1 cellular context compared by ENCODE assay signal in the genomic region with DNA sequence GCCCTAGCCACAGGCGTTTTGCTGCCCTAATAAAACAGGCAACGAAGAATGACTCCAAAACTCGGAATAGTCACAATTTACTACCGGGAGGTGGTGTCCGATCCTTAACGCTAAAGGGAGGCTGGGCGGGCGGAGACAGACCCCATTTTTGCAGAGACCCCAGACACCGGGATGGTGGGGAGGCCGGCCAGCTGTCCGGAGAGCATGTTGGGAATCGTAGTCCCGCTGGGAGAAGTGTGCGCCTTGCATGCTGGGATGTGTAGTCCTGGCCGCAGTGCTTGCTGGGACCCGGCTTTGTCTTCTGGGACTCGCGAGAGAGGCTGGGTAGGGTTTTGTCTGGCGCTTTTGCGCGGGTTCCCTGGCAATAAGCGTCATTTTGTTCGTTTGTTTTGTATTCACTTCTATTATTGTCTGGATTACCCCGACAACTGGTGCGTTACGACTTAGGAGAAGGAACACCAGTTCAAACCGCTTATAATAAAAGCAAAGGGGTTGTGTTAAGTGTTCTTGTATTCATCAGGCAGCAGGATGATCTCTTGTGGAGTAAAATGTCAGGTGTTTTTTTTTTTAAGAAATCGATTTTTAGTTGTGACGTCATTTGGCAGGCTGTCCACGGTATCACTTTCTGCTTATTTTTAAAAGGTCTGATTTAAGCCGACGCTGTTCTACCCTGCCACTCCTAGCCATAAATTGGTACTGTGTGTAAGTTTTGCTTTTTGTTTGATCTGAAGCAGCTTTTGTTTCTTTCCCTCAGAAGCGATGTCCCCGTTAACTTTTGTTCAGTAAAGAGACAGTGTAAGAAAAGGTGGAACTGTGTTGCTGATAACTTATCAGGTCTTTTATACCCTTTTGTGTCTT.
A peak's percentile ranks its signal among the peaks of the same experiment; 100 is the strongest.
TF ChIP-seq lines count a peak whose summit lies in the region.

No MANE protein-coding gene starts in this region.

TF ChIP-seq in HEK293, 187 proteins besides CTCF, POLR2A, EP300 and RAD21 (continued from another document and continues in another):
- TF ChIP-seq, protein P1, sequence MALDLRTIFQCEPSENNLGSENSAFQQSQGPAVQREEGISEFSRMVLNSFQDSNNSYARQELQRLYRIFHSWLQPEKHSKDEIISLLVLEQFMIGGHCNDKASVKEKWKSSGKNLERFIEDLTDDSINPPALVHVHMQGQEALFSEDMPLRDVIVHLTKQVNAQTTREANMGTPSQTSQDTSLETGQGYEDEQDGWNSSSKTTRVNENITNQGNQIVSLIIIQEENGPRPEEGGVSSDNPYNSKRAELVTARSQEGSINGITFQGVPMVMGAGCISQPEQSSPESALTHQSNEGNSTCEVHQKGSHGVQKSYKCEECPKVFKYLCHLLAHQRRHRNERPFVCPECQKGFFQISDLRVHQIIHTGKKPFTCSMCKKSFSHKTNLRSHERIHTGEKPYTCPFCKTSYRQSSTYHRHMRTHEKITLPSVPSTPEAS (tag by site-specific recombination; IDR thresholded peaks at IDR 0.05) = peak; percentile 7; the same call in 1 of the 2 replicates
- TF ChIP-seq KLF8 (tag by site-specific recombination; IDR thresholded peaks at IDR 0.05) (peak; percentile 78), ZNF404 (tag by site-specific recombination; IDR thresholded peaks at IDR 0.05) (no peak), ZNF785 (tag by site-specific recombination; IDR thresholded peaks at IDR 0.05) (no peak), GLIS2 (tag by site-specific recombination; IDR thresholded peaks at IDR 0.05) (no peak), YY1 (tag by site-specific recombination; IDR thresholded peaks at IDR 0.05) (peak; percentile 45; the same call in 1 of the 2 replicates), ZNF558 (tag by site-specific recombination; IDR thresholded peaks at IDR 0.05) (peak; percentile 49; the same call in 1 of the 2 replicates), ZNF335 (tag by site-specific recombination; conservative IDR thresholded peaks at IDR 0.05) (peak; percentile 99), PRDM1 (tag by site-specific recombination; IDR thresholded peaks at IDR 0.05) (peak; percentile 42; the same call in 1 of the 2 replicates), ZNF274 (IDR thresholded peaks at IDR 0.05; ENCODE audit: low read length) (no peak), ZNF274 (tag by site-specific recombination; IDR thresholded peaks at IDR 0.05; ENCODE audit: borderline replicate concordance) (no peak), EGR2 (tag by site-specific recombination; IDR thresholded peaks at IDR 0.05; ENCODE audit: low read depth) (0 out of 2 replicates have a peak, but pooled peaks have one; percentile 40), ZEB2 (tag by site-specific recombination; IDR thresholded peaks at IDR 0.05) (peak; percentile 66; the same call in 1 of the 2 replicates), ZNF174 (tag by site-specific recombination; IDR thresholded peaks at IDR 0.05) (no peak), ZNF510 (tag by site-specific recombination; IDR thresholded peaks at IDR 0.05; ENCODE audit: insufficient replicate concordance) (no peak), ZNF654 (tag by site-specific recombination; IDR thresholded peaks at IDR 0.05; ENCODE audit: low read depth) (peak; percentile 14; the same call in 1 of the 2 replicates), MEIS1 (CRISPR knock-in tag; IDR thresholded peaks at IDR 0.05; ENCODE audit: borderline replicate concordance) (no peak), ZIC2 (tag by site-specific recombination; IDR thresholded peaks at IDR 0.05) (peak; percentile 14; the same call in 1 of the 2 replicates), WT1 (tag by site-specific recombination; IDR thresholded peaks at IDR 0.05) (no peak), ZNF248 (tag by site-specific recombination; IDR thresholded peaks at IDR 0.05) (no peak), ZNF792 (tag by site-specific recombination; IDR thresholded peaks at IDR 0.05) (no peak), ZBTB7A (tag by site-specific recombination; IDR thresholded peaks at IDR 0.05; ENCODE audit: low read depth) (no peak), ZNF223 (tag by site-specific recombination; IDR thresholded peaks at IDR 0.05) (no peak), ZNF561 (tag by site-specific recombination; IDR thresholded peaks at IDR 0.05; ENCODE audit: borderline replicate concordance) (peak; percentile 50; the same call in 1 of the 2 replicates), SP7 (tag by site-specific recombination; IDR thresholded peaks at IDR 0.05) (peak; percentile 69; the same call in 1 of the 2 replicates), OVOL3 (tag by site-specific recombination; IDR thresholded peaks at IDR 0.05) (no peak), ZFHX2 (tag by site-specific recombination; conservative IDR thresholded peaks at IDR 0.05) (peak; percentile 47), ZNF843 (tag by site-specific recombination; IDR thresholded peaks at IDR 0.05) (0 out of 2 replicates have a peak, but pooled peaks have one; percentile 42), ZNF366 (tag by site-specific recombination; conservative IDR thresholded peaks at IDR 0.05) (peak; percentile 64), ZNF221 (tag by site-specific recombination; IDR thresholded peaks at IDR 0.05; ENCODE audit: borderline replicate concordance) (no peak)
- TF ChIP-seq, protein P2, sequence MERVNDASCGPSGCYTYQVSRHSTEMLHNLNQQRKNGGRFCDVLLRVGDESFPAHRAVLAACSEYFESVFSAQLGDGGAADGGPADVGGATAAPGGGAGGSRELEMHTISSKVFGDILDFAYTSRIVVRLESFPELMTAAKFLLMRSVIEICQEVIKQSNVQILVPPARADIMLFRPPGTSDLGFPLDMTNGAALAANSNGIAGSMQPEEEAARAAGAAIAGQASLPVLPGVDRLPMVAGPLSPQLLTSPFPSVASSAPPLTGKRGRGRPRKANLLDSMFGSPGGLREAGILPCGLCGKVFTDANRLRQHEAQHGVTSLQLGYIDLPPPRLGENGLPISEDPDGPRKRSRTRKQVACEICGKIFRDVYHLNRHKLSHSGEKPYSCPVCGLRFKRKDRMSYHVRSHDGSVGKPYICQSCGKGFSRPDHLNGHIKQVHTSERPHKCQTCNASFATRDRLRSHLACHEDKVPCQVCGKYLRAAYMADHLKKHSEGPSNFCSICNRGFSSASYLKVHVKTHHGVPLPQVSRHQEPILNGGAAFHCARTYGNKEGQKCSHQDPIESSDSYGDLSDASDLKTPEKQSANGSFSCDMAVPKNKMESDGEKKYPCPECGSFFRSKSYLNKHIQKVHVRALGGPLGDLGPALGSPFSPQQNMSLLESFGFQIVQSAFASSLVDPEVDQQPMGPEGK (tag by site-specific recombination; IDR thresholded peaks at IDR 0.05) = no peak
- TF ChIP-seq, protein P3, sequence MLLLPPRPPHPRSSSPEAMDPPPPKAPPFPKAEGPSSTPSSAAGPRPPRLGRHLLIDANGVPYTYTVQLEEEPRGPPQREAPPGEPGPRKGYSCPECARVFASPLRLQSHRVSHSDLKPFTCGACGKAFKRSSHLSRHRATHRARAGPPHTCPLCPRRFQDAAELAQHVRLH (tag by site-specific recombination; IDR thresholded peaks at IDR 0.05) = peak; percentile 68; the same call in 1 of the 2 replicates
- TF ChIP-seq, protein P4, sequence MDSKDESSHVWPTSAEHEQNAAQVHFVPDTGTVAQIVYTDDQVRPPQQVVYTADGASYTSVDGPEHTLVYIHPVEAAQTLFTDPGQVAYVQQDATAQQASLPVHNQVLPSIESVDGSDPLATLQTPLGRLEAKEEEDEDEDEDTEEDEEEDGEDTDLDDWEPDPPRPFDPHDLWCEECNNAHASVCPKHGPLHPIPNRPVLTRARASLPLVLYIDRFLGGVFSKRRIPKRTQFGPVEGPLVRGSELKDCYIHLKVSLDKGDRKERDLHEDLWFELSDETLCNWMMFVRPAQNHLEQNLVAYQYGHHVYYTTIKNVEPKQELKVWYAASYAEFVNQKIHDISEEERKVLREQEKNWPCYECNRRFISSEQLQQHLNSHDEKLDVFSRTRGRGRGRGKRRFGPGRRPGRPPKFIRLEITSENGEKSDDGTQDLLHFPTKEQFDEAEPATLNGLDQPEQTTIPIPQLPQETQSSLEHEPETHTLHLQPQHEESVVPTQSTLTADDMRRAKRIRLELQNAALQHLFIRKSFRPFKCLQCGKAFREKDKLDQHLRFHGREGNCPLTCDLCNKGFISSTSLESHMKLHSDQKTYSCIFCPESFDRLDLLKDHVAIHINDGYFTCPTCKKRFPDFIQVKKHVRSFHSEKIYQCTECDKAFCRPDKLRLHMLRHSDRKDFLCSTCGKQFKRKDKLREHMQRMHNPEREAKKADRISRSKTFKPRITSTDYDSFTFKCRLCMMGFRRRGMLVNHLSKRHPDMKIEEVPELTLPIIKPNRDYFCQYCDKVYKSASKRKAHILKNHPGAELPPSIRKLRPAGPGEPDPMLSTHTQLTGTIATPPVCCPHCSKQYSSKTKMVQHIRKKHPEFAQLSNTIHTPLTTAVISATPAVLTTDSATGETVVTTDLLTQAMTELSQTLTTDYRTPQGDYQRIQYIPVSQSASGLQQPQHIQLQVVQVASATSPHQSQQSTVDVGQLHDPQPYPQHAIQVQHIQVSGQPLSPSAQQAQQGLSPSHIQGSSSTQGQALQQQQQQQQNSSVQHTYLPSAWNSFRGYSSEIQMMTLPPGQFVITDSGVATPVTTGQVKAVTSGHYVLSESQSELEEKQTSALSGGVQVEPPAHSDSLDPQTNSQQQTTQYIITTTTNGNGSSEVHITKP (tag by site-specific recombination; IDR thresholded peaks at IDR 0.05) = peak; percentile 56
- TF ChIP-seq, protein P5, sequence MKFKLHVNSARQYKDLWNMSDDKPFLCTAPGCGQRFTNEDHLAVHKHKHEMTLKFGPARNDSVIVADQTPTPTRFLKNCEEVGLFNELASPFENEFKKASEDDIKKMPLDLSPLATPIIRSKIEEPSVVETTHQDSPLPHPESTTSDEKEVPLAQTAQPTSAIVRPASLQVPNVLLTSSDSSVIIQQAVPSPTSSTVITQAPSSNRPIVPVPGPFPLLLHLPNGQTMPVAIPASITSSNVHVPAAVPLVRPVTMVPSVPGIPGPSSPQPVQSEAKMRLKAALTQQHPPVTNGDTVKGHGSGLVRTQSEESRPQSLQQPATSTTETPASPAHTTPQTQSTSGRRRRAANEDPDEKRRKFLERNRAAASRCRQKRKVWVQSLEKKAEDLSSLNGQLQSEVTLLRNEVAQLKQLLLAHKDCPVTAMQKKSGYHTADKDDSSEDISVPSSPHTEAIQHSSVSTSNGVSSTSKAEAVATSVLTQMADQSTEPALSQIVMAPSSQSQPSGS (tag by site-specific recombination; IDR thresholded peaks at IDR 0.05; ENCODE audit: low read depth) = peak; percentile 97
- TF ChIP-seq, protein P6, sequence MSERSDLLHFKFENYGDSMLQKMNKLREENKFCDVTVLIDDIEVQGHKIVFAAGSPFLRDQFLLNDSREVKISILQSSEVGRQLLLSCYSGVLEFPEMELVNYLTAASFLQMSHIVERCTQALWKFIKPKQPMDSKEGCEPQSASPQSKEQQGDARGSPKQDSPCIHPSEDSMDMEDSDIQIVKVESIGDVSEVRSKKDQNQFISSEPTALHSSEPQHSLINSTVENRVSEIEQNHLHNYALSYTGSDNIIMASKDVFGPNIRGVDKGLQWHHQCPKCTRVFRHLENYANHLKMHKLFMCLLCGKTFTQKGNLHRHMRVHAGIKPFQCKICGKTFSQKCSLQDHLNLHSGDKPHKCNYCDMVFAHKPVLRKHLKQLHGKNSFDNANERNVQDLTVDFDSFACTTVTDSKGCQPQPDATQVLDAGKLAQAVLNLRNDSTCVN (tag by site-specific recombination; optimal IDR thresholded peaks at IDR 0.05) = peak; percentile 8
- TF ChIP-seq, protein P7, sequence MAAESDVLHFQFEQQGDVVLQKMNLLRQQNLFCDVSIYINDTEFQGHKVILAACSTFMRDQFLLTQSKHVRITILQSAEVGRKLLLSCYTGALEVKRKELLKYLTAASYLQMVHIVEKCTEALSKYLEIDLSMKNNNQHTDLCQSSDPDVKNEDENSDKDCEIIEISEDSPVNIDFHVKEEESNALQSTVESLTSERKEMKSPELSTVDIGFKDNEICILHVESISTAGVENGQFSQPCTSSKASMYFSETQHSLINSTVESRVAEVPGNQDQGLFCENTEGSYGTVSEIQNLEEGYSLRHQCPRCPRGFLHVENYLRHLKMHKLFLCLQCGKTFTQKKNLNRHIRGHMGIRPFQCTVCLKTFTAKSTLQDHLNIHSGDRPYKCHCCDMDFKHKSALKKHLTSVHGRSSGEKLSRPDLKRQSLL (tag by site-specific recombination; IDR thresholded peaks at IDR 0.05) = no peak
- TF ChIP-seq, protein P8, sequence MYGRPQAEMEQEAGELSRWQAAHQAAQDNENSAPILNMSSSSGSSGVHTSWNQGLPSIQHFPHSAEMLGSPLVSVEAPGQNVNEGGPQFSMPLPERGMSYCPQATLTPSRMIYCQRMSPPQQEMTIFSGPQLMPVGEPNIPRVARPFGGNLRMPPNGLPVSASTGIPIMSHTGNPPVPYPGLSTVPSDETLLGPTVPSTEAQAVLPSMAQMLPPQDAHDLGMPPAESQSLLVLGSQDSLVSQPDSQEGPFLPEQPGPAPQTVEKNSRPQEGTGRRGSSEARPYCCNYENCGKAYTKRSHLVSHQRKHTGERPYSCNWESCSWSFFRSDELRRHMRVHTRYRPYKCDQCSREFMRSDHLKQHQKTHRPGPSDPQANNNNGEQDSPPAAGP (tag by site-specific recombination; IDR thresholded peaks at IDR 0.05) = 0 out of 2 replicates have a peak, but pooled peaks have one; percentile 36
- TF ChIP-seq, protein P9, sequence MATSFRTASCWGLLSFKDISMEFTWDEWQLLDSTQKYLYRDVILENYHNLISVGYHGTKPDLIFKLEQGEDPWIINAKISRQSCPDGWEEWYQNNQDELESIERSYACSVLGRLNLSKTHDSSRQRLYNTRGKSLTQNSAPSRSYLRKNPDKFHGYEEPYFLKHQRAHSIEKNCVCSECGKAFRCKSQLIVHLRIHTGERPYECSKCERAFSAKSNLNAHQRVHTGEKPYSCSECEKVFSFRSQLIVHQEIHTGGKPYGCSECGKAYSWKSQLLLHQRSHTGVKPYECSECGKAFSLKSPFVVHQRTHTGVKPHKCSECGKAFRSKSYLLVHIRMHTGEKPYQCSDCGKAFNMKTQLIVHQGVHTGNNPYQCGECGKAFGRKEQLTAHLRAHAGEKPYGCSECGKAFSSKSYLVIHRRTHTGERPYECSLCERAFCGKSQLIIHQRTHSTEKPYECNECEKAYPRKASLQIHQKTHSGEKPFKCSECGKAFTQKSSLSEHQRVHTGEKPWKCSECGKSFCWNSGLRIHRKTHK (tag by site-specific recombination; IDR thresholded peaks at IDR 0.05) = no peak
- TF ChIP-seq, protein P10, sequence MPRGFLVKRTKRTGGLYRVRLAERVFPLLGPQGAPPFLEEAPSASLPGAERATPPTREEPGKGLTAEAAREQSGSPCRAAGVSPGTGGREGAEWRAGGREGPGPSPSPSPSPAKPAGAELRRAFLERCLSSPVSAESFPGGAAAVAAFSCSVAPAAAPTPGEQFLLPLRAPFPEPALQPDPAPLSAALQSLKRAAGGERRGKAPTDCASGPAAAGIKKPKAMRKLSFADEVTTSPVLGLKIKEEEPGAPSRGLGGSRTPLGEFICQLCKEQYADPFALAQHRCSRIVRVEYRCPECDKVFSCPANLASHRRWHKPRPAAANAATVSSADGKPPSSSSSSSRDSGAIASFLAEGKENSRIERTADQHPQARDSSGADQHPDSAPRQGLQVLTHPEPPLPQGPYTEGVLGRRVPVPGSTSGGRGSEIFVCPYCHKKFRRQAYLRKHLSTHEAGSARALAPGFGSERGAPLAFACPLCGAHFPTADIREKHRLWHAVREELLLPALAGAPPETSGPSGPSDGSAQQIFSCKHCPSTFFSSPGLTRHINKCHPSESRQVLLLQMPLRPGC (tag by site-specific recombination; IDR thresholded peaks at IDR 0.05) = 0 out of 2 replicates have a peak, but pooled peaks have one; percentile 39
